In the genomic region with DNA sequence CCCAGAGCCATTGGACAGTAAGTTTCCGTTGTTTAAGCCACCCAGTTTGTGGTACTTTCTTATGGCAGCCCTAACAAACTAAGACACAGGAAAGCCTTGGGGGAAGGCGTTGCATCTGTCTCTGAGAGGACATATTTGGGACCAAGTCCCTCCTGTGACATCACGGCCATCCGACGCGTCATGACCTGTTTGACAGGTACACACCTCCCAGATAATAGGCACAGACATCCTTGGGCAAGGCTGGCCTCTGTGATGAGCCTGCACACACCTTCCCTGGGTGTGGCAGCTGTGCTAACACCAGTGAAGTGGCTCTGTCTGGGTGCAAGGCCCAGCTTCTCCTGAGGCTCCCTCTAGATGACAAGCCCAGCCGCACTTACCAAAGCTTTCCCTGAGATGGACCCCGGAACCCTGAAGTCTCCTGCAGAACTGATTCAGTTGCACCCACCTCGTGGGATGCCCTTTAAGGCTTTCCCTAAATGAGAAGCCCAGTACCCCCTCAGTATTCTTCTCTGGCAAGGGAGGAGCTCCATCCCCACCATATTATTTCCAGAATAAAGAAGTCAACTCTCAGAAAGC, we compare ENCODE assay signal across 22 cellular contexts.
A peak's percentile ranks its signal among the peaks of the same experiment; 100 is the strongest.
DNase-seq lines count a peak whose midpoint lies in the region; FAIRE-seq and TF ChIP-seq lines count a peak whose summit lies in the region.
"Had no signal": no experiment of that assay in that cellular context is flagged by ENCODE, and none has a peak within 500 bp of the region (broad histone marks: within the 10 kb centered on the region; RNA-seq: fewer than 3 reads in every experiment).

No MANE protein-coding gene starts in this region.

- TF ChIP-seq CTCF in epithelial cell of esophagus (IDR thresholded peaks at IDR 0.05; ENCODE audit: insufficient read depth, low read depth, low read length, missing control alignments) (no peak), kidney (IDR thresholded peaks at IDR 0.05; ENCODE audit: borderline replicate concordance, extremely low read depth, insufficient read depth) (no peak)

- H3K4me1 ChIP-seq in kidney (ENCODE audit: control insufficient read depth in 1 of 2, insufficient read depth in 1 of 2, low read depth in 1 of 2, low read length in 2 of 2), result no peaks in the 10 kb centered on the region
- H3K4me1 ChIP-seq: BE2C had no signal

- DNase-seq in NCI-H748 (lab: John Stamatoyannopoulos, UW; ENCODE audit: unreplicated experiment) (peak; percentile 16), NCI-H748 treated with DMSO at 0.1 percent for 48 hours (lab: John Stamatoyannopoulos, UW) (no peak), epithelial cell of esophagus (ENCODE audit: low read depth) (peak; percentile 15), kidney (peak; percentile 49), NCI-H446 treated with DMSO at 0.1 percent for 48 hours (lab: John Stamatoyannopoulos, UW) (no peak)
- no peak for DNase-seq in activated T-cell treated with anti-CD3 and anti-CD28 coated beads, Interleukin-2, amount 50 U/mL, for 1 hour
- DNase-seq: BE2C; C1 segment of cervical spinal cord; CD4-positive, CD25-positive, alpha-beta regulatory T cell; CD8-positive, alpha-beta memory T cell; COR-L47; DMS 273 treated with DMSO at 0.1 percent for 48 hours; DMS79; GDM1; HCEC 1CT; HFFc6; IMR-90 had no signal

- no peaks in the 10 kb centered on the region for H3K36me3 ChIP-seq in kidney (ENCODE audit: control insufficient read depth in 1 of 2, insufficient read depth in 2 of 2, low read length in 2 of 2)
- H3K36me3 ChIP-seq: BE2C had no signal

- no peak overlapping the region for H3K27ac ChIP-seq in kidney (ENCODE audit: low read depth in 2 of 2, low read length in 2 of 2)
- H3K27ac ChIP-seq: HL-60 had no signal

- no peak overlapping the region for H3K4me3 ChIP-seq in epithelial cell of esophagus (ENCODE audit: low read length)
- H3K4me3 ChIP-seq in kidney (ENCODE audit: low read length in 2 of 2), result no peak overlapping the region
- H3K4me3 ChIP-seq: GM23338 had no signal

- FAIRE-seq in kidney (lab: Jason Lieb, UNC), result no peak
- FAIRE-seq: GM12892, GM18507, H54 had no signal

- H3K9ac ChIP-seq in kidney (ENCODE audit: low read length in 2 of 2), result no peak overlapping the region

- intact Hi-C loops in kidney (cut with DNase I), result no loop called here

- no peaks in the 10 kb centered on the region for H3K9me3 ChIP-seq in kidney (ENCODE audit: control insufficient read depth in 1 of 2, low read length in 2 of 2)
- H3K9me3 ChIP-seq: BE2C had no signal

Comparison
In these comparisons a context has a peak if more than half of its experiments do, and no peak if none do; other contexts are left out.
1. DNase-seq: peak in NCI-H748 (single experiment), epithelial cell of esophagus (single experiment) and kidney (single experiment); none in NCI-H748 treated with DMSO at 0.1 percent for 48 hours (single experiment), activated T-cell treated with anti-CD3 and anti-CD28 coated beads, Interleukin-2, amount 50 U/mL, for 1 hour (single experiment) and NCI-H446 treated with DMSO at 0.1 percent for 48 hours (single experiment).